Comparison of ENCODE assay signal across 38 cellular contexts in the genomic region with DNA sequence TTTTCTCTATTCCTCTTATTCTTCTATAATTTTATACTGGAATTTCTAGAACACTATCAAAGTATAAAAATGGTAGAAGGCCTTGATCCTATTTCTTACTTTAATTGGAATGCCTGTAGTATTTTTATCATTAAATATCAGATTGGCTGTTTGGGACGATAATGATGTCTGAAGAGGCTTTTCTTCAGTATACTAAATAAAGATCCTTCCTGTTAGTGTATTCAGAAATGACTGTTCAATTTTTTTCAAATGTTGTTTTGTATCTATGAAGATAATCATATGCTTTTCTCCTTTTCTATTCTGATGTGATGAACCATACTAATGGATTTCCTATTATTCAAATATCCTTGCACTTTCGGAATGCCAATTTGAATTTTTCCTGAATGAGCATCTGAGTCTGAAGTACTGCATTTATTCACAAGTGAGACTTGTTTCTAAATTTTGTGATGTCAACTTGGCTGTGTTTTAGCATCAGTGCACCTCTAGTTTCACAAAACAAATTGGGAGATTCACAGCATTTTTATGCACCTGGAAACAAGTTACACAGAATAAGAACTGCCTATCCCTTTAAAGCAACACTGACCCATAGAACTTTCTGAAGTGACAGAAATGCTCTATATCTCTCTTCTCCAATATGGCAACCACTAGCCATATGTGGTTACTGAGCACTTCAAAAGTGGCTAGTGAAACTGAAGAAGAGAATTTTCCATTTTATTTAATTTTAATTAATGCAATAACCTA.
"Had no signal": no experiment of that assay in that cellular context is flagged by ENCODE, and none has a peak within 500 bp of the region (broad histone marks: within the 10 kb centered on the region; RNA-seq: fewer than 3 reads in every experiment).

No MANE protein-coding gene starts in this region.

- H3K9me3 Mint-ChIP-seq: activated naive CD4-positive, alpha-beta T cell treated with anti-CD3 and anti-CD28 coated beads, Interleukin-2, amount 50 U/mL, for 24 hours; activated T-helper 17 cell treated with anti-CD3 and anti-CD28 coated beads, Interleukin-2, amount 50 U/mL, for 72 hours had no signal

- ATAC-seq: activated naive CD4-positive, alpha-beta T cell treated with anti-CD3 and anti-CD28 coated beads, Interleukin-2, amount 50 U/mL, for 72 hours; activated naive CD8-positive, alpha-beta T cell treated with anti-CD3 and anti-CD28 coated beads, Interleukin-2, amount 50 U/mL, for 24 hours; activated T-cell treated with anti-CD3 and anti-CD28 coated beads, Interleukin-2, amount 50 U/mL, for 4 hours; activated T-cell treated with anti-CD3 and anti-CD28 coated beads, Interleukin-2, amount 50 U/mL, for 72 hours; activated T-helper 17 cell treated with anti-CD3 and anti-CD28 coated beads, Interleukin-2, amount 50 U/mL, for 72 hours; body of pancreas had no signal

- DNase-seq: activated effector memory CD4-positive, alpha-beta T cell treated with anti-CD3 and anti-CD28 coated beads, Interleukin-2, amount 50 U/mL, for 16 hours; activated effector memory CD4-positive, alpha-beta T cell treated with Interleukin-2 at 50 U/mL for 16 hours; activated gamma-delta T cell; activated gamma-delta T cell treated with Interleukin-2 at 50 U/mL for 16 hours; activated naive CD4-positive, alpha-beta T cell; activated naive CD4-positive, alpha-beta T cell treated with anti-CD3 and anti-CD28 coated beads for 36 hours; activated naive CD4-positive, alpha-beta T cell treated with anti-CD3 and anti-CD28 coated beads, Interleukin-2, amount 10 ng/mL, durations not matched to agents 7 days and 5 days; activated naive CD4-positive, alpha-beta T cell treated with anti-CD3 and anti-CD28 coated beads, Interleukin-2, amount 50 U/mL, for 16 hours; activated naive CD4-positive, alpha-beta T cell treated with Interleukin-2 at 50 U/mL for 16 hours; activated naive CD8-positive, alpha-beta T cell treated with anti-CD3 and anti-CD28 coated beads for 36 hours; activated naive CD8-positive, alpha-beta T cell treated with anti-CD3 and anti-CD28 coated beads, Interleukin-2, amount 10 ng/mL, durations not matched to agents 7 days and 5 days; activated naive CD8-positive, alpha-beta T cell treated with anti-CD3 and anti-CD28 coated beads, Interleukin-2, amount 50 U/mL, for 24 hours; activated T-cell treated with anti-CD3 and anti-CD28 coated beads, Interleukin-2, amount 50 U/mL, for 1 hour; activated T-cell treated with anti-CD3 and anti-CD28 coated beads, Interleukin-2, amount 50 U/mL, for 24 hours; activated T-cell treated with anti-CD3 and anti-CD28 coated beads, Interleukin-2, amount 50 U/mL, for 4 hours; activated T-cell treated with anti-CD3 and anti-CD28 coated beads, Interleukin-2, amount 50 U/mL, for 48 hours; activated T-cell treated with anti-CD3 and anti-CD28 coated beads, Interleukin-2, amount 50 U/mL, for 72 hours; adrenal gland; amniotic stem cell; amygdala; anterior cingulate cortex; aorta; body of pancreas; brain microvascular endothelial cell; caudate nucleus; central memory CD4-positive, alpha-beta T cell; cerebellar nuclear complex had no signal

- FAIRE-seq: astrocyte, bronchial epithelial cell had no signal

- H3K9me3 ChIP-seq: adrenal gland, ascending aorta had no signal

- H3K27ac Mint-ChIP-seq: activated naive CD4-positive, alpha-beta T cell treated with anti-CD3 and anti-CD28 coated beads for 36 hours; activated naive CD4-positive, alpha-beta T cell treated with anti-CD3 and anti-CD28 coated beads, Interleukin-2, amount 10 ng/mL, durations not matched to agents 7 days and 5 days; activated naive CD4-positive, alpha-beta T cell treated with anti-CD3 and anti-CD28 coated beads, Interleukin-2, amount 50 U/mL, for 24 hours; activated naive CD4-positive, alpha-beta T cell treated with anti-CD3 and anti-CD28 coated beads, Interleukin-2, amount 50 U/mL, for 72 hours; activated naive CD8-positive, alpha-beta T cell; activated naive CD8-positive, alpha-beta T cell treated with anti-CD3 and anti-CD28 coated beads for 36 hours; activated naive CD8-positive, alpha-beta T cell treated with anti-CD3 and anti-CD28 coated beads, Interleukin-2, amount 10 ng/mL, durations not matched to agents 7 days and 5 days; activated naive CD8-positive, alpha-beta T cell treated with anti-CD3 and anti-CD28 coated beads, Interleukin-2, amount 50 U/mL, for 24 hours; activated T-cell treated with anti-CD3 and anti-CD28 coated beads, Interleukin-2, amount 50 U/mL, for 24 hours; activated T-cell treated with anti-CD3 and anti-CD28 coated beads, Interleukin-2, amount 50 U/mL, for 72 hours; activated T-helper 1 cell treated with anti-CD3 and anti-CD28 coated beads, Interleukin-12 subunit alpha, Interleukin-12 subunit beta, Interleukin-2, Interleukin-4 antibody, amounts not matched to agents 30 ng/mL and 10 ng/mL and 1 ng/mL, durations not matched to agents 14 hours and 24 hours and 36 hours; activated T-helper 2 cell treated with anti-CD3 and anti-CD28 coated beads, Interferon-gamma antibody, Interleukin-2, Interleukin-4, amounts not matched to agents 10 μg/mL and 5 μg/mL and 100 μg/mL, durations not matched to agents 14 hours and 24 hours and 36 hours; brain had no signal

- H3K27me3 Mint-ChIP-seq: activated naive CD8-positive, alpha-beta T cell; activated T-cell treated with anti-CD3 and anti-CD28 coated beads, Interleukin-2, amount 50 U/mL, for 24 hours; activated T-helper 17 cell treated with anti-CD3 and anti-CD28 coated beads, Interleukin-2, amount 50 U/mL, for 72 hours; central memory CD8-positive, alpha-beta T cell had no signal

- H3K36me3 Mint-ChIP-seq: activated naive CD4-positive, alpha-beta T cell treated with anti-CD3 and anti-CD28 coated beads, Interleukin-2, amount 10 ng/mL, durations not matched to agents 7 days and 5 days; activated naive CD4-positive, alpha-beta T cell treated with anti-CD3 and anti-CD28 coated beads, Interleukin-2, amount 50 U/mL, for 24 hours; activated naive CD8-positive, alpha-beta T cell; activated naive CD8-positive, alpha-beta T cell treated with anti-CD3 and anti-CD28 coated beads for 36 hours; activated naive CD8-positive, alpha-beta T cell treated with anti-CD3 and anti-CD28 coated beads, Interleukin-2, amount 10 ng/mL, durations not matched to agents 7 days and 5 days; brain had no signal

- H3K4me3 Mint-ChIP-seq: activated naive CD4-positive, alpha-beta T cell treated with anti-CD3 and anti-CD28 coated beads for 36 hours; activated naive CD4-positive, alpha-beta T cell treated with anti-CD3 and anti-CD28 coated beads, Interleukin-2, amount 10 ng/mL, durations not matched to agents 7 days and 5 days; activated naive CD4-positive, alpha-beta T cell treated with anti-CD3 and anti-CD28 coated beads, Interleukin-2, amount 50 U/mL, for 24 hours; activated naive CD8-positive, alpha-beta T cell; activated naive CD8-positive, alpha-beta T cell treated with anti-CD3 and anti-CD28 coated beads for 36 hours; activated naive CD8-positive, alpha-beta T cell treated with anti-CD3 and anti-CD28 coated beads, Interleukin-2, amount 10 ng/mL, durations not matched to agents 7 days and 5 days; activated naive CD8-positive, alpha-beta T cell treated with anti-CD3 and anti-CD28 coated beads, Interleukin-2, amount 50 U/mL, for 24 hours; activated T-cell treated with anti-CD3 and anti-CD28 coated beads, Interleukin-2, amount 50 U/mL, for 24 hours; activated T-cell treated with anti-CD3 and anti-CD28 coated beads, Interleukin-2, amount 50 U/mL, for 4 hours; activated T-cell treated with anti-CD3 and anti-CD28 coated beads, Interleukin-2, amount 50 U/mL, for 72 hours; activated T-helper 1 cell treated with anti-CD3 and anti-CD28 coated beads, Interleukin-12 subunit alpha, Interleukin-12 subunit beta, Interleukin-2, Interleukin-4 antibody, amounts not matched to agents 30 ng/mL and 10 ng/mL and 1 ng/mL, durations not matched to agents 14 hours and 24 hours and 36 hours; activated T-helper 17 cell treated with anti-CD3 and anti-CD28 coated beads, Interleukin-2, amount 50 U/mL, for 72 hours; brain; central memory CD8-positive, alpha-beta T cell had no signal

- H3K4me1 Mint-ChIP-seq: activated naive CD4-positive, alpha-beta T cell treated with anti-CD3 and anti-CD28 coated beads, Interleukin-2, amount 10 ng/mL, durations not matched to agents 7 days and 5 days; activated naive CD4-positive, alpha-beta T cell treated with anti-CD3 and anti-CD28 coated beads, Interleukin-2, amount 50 U/mL, for 24 hours; activated naive CD8-positive, alpha-beta T cell treated with anti-CD3 and anti-CD28 coated beads for 36 hours; activated naive CD8-positive, alpha-beta T cell treated with anti-CD3 and anti-CD28 coated beads, Interleukin-2, amount 10 ng/mL, durations not matched to agents 7 days and 5 days; activated naive CD8-positive, alpha-beta T cell treated with anti-CD3 and anti-CD28 coated beads, Interleukin-2, amount 50 U/mL, for 24 hours; activated T-helper 17 cell treated with anti-CD3 and anti-CD28 coated beads, Interleukin-2, amount 50 U/mL, for 72 hours; brain; central memory CD8-positive, alpha-beta T cell had no signal
